In the genomic region with DNA sequence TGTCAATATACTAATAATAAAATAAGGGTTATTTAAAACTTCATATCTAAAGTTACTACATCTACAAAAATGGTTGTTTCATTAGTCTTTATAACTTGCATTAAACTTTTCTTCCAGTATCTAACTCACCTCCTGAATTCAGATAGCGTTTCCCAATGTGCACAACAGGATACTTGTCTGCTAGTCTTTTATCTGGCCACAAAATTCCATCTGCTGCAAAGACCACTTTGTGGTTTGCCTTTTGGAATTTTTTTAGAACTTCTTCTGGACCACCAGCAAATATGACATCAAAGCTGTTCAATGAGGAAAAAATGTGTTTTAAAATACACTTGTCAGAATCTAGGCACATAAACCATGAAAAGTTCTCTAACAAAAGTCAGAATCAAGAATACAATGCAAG, we compare ENCODE assay signal across 17 cellular contexts. TPM values are rescaled to one million over a fixed set of nuclear protein-coding genes. Genes with fewer than 3 reads are reported as not detected.
DNase-seq lines count a peak whose midpoint lies in the region; ATAC-seq, FAIRE-seq and TF ChIP-seq lines count a peak whose summit lies in the region.
"Had no signal": no experiment of that assay in that cellular context is flagged by ENCODE, and none has a peak within 500 bp of the region (broad histone marks: within the 10 kb centered on the region; RNA-seq: fewer than 3 reads in every experiment).

No MANE protein-coding gene starts in this region.

- H3K36me3 Mint-ChIP-seq in astrocyte (ENCODE audit: low read depth, unreplicated experiment) = peaks cover 35% of the 10 kb centered on the region

- TF ChIP-seq RAD21 in HepG2 (CRISPR knock-in tag; IDR thresholded peaks at IDR 0.05) = no peak

- H3K36me3 ChIP-seq in HepG2 (replicated peaks in 1 of 2; ENCODE audit: control insufficient read depth in 1 of 2, insufficient read depth in 2 of 2, low read length in 2 of 2) (peaks cover 6 to 33% of the 10 kb centered on the region in 2 experiments), right lobe of liver (no peaks in the 10 kb centered on the region), astrocyte (ENCODE audit: insufficient read depth, low read length) (peaks cover 18% of the 10 kb centered on the region)
- H3K36me3 ChIP-seq: BLaER1, HAP-1 had no signal

- TF ChIP-seq POLR2A in HepG2 (IDR thresholded peaks at IDR 0.05; ENCODE audit: insufficient read depth in 1 of 2, low read depth in 2 of 2, low read length in 2 of 2) (no peak), right lobe of liver (IDR thresholded peaks at IDR 0.05) (no peak), lower leg skin (IDR thresholded peaks at IDR 0.05) (no peak)

- H3K4me3 ChIP-seq in HepG2 (replicated peaks in 1 of 3; ENCODE audit: insufficient read depth in 1 of 3, low read depth in 2 of 3, low read length in 3 of 3) = no peak overlapping the region
- no peak overlapping the region for H3K4me3 ChIP-seq in right lobe of liver
- H3K4me3 ChIP-seq in astrocyte (ENCODE audit: insufficient read depth, low read depth, low read length) = no peak overlapping the region
- H3K4me3 ChIP-seq in choroid plexus epithelial cell (ENCODE audit: low read depth, low read length) = no peak overlapping the region
- no peak overlapping the region for H3K4me3 ChIP-seq in lower leg skin (ENCODE audit: low read depth, poor library complexity, severe bottlenecking)
- H3K4me3 ChIP-seq: BLaER1, HAP-1 had no signal

- CTCF ChIA-PET in HepG2 (lab: Yijun Ruan, JAX; ENCODE audit: low intra/inter-chr PET ratio, low total read pairs) = no interaction called here

- POLR2A ChIA-PET in HepG2 (lab: Yijun Ruan, JAX) = interaction anchor here (1.5 kb wide), 1 partner anchor 51 kb away, joined by 3 read pairs; a partner anchor contains a TSS

- peak; percentile 35 for DNase-seq in HepG2 (ENCODE audit: low spot score)
- no peak for DNase-seq in right lobe of liver
- peak; percentile 79 for DNase-seq in astrocyte (ENCODE audit: low read depth)
- DNase-seq in choroid plexus epithelial cell (ENCODE audit: low read depth) = peak; percentile 61
- no peak for DNase-seq in NCI-H146 treated with DMSO at 0.1 percent for 48 hours (lab: John Stamatoyannopoulos, UW; ENCODE audit: unreplicated experiment)
- no peak for DNase-seq in lower leg skin (ENCODE audit: low spot score in 2 of 2)
- DNase-seq: 8988T; AML-193; Caco-2; CD8-positive, alpha-beta memory T cell; DMS53; IMR-90 had no signal

- H3K27me3 ChIP-seq in HepG2 (ENCODE audit: control insufficient read depth in 1 of 2, insufficient read depth in 2 of 2, low read length in 2 of 2) (no peaks in the 10 kb centered on the region), right lobe of liver (no peaks in the 10 kb centered on the region), astrocyte (ENCODE audit: insufficient read depth, low read length) (no peaks in the 10 kb centered on the region)
- H3K27me3 ChIP-seq: BLaER1 had no signal

- H3K9ac ChIP-seq in HepG2 (ENCODE audit: insufficient read depth, low read depth, low read length) (no peak overlapping the region), astrocyte (ENCODE audit: low read length) (no peak overlapping the region)
- H3K9ac ChIP-seq: BLaER1 had no signal

- H3K79me2 ChIP-seq in HepG2 (ENCODE audit: insufficient read depth, low read length) = peaks cover 9% of the 10 kb centered on the region
- H3K79me2 ChIP-seq in astrocyte (ENCODE audit: insufficient read depth, low read length) = peaks cover 3% of the 10 kb centered on the region

- peaks cover 5% of the 10 kb centered on the region for H3K4me1 Mint-ChIP-seq in astrocyte (ENCODE audit: low read depth, unreplicated experiment)
- H3K4me1 Mint-ChIP-seq: CD8-positive, alpha-beta memory T cell had no signal

- H4K20me1 ChIP-seq in HepG2 (ENCODE audit: insufficient read depth, low read length) = peaks cover 5% of the 10 kb centered on the region; the same call in 1 of the 2 replicates
- H4K20me1 ChIP-seq in astrocyte (ENCODE audit: insufficient read depth, low read length) = peaks cover 14% of the 10 kb centered on the region
- H4K20me1 ChIP-seq: BLaER1 had no signal

- intact Hi-C loops in HepG2 (cut with micrococcal nuclease; ENCODE audit: unreplicated experiment) (loop anchor here (1.0 kb wide), 1 partner anchor 49 kb away; no protein-coding TSS in a partner anchor), right lobe of liver (cut with DNase I) (no loop called here), lower leg skin (cut with DNase I; ENCODE audit: low total_unique reads) (no loop called here)

- FAIRE-seq in HepG2 (lab: Jason Lieb, UNC) (no peak), astrocyte (lab: Jason Lieb, UNC) (no peak)
- FAIRE-seq: GM12891, H1 had no signal

- H3K27ac Mint-ChIP-seq in astrocyte (ENCODE audit: unreplicated experiment) = peak overlapping the region; percentile 4
- H3K27ac Mint-ChIP-seq: CD8-positive, alpha-beta memory T cell had no signal

- no peak overlapping the region for H3K4me3 Mint-ChIP-seq in astrocyte (ENCODE audit: unreplicated experiment)
- H3K4me3 Mint-ChIP-seq: CD8-positive, alpha-beta memory T cell had no signal

- no peak for ATAC-seq in HepG2
- ATAC-seq in right lobe of liver = no peak
- ATAC-seq in HG03439 (IDR thresholded peaks at IDR 0.05; ENCODE audit: unreplicated experiment) = no peak

- TF ChIP-seq CTCF in HepG2 (CRISPR knock-in tag; IDR thresholded peaks at IDR 0.05) = no peak
- TF ChIP-seq CTCF in right lobe of liver (IDR thresholded peaks at IDR 0.05) = no peak
- no peak for TF ChIP-seq CTCF in astrocyte (IDR thresholded peaks at IDR 0.05; ENCODE audit: insufficient read depth, low read depth, low read length)
- TF ChIP-seq CTCF in choroid plexus epithelial cell (conservative IDR thresholded peaks at IDR 0.05; ENCODE audit: low read depth, low read length) = no peak
- TF ChIP-seq CTCF in lower leg skin (IDR thresholded peaks at IDR 0.05) = no peak

- peaks cover 9% of the 10 kb centered on the region for H3K9me3 Mint-ChIP-seq in astrocyte (ENCODE audit: unreplicated experiment)

- H3K27ac ChIP-seq in HepG2 (ENCODE audit: extremely low read length, insufficient read depth, low read length) (no peak overlapping the region), right lobe of liver (no peak overlapping the region), astrocyte (ENCODE audit: low read depth, low read length) (no peak overlapping the region)
- H3K27ac ChIP-seq: BLaER1 had no signal

- 85% methylated on average over 1 of the region's 1 CpG for WGBS in HepG2 (ENCODE audit: low lambda C conversion rate)
- 79% methylated on average over 1 of the region's 1 CpG for WGBS in right lobe of liver (ENCODE audit: insufficient coverage, low coverage, low lambda C conversion rate, missing lambda C conversion rate)
- 89 to 95% methylated on average over 1 of the region's 1 CpG for WGBS in lower leg skin, 2 donors

- in situ Hi-C loops in HepG2 (cut with HindIII; ENCODE audit: extremely low pct_ligation_motif_present, low pct_unique_long_range_greater_than_20kb) = no loop called here

- TF ChIP-seq EP300 in HepG2 (IDR thresholded peaks at IDR 0.05; ENCODE audit: low read depth in 2 of 2, low read length in 2 of 2) (no peak), HepG2 (CRISPR knock-in tag; IDR thresholded peaks at IDR 0.05; ENCODE audit: borderline replicate concordance) (no peak)

- H3K4me2 ChIP-seq in HepG2 (ENCODE audit: low read depth, low read length) = no peak overlapping the region
- H3K4me2 ChIP-seq in astrocyte (ENCODE audit: low read length) = no peak overlapping the region
- H3K4me2 ChIP-seq: BLaER1 had no signal

- H3K9me3 ChIP-seq in HepG2 (ENCODE audit: low read length) (no peaks in the 10 kb centered on the region), right lobe of liver (no peaks in the 10 kb centered on the region), astrocyte (ENCODE audit: insufficient read depth, low read depth, low read length) (no peaks in the 10 kb centered on the region)
- H3K9me3 ChIP-seq: HAP-1 had no signal

- no TSS peak for BruUV-seq in HepG2 (replicated peaks; lab: Mats Ljungman, UMichigan)

- H3K27me3 Mint-ChIP-seq in astrocyte (ENCODE audit: low read depth, unreplicated experiment) = no peaks in the 10 kb centered on the region
- H3K27me3 Mint-ChIP-seq: CD8-positive, alpha-beta memory T cell had no signal

- H3K4me1 ChIP-seq in HepG2 (ENCODE audit: insufficient read depth, low read length) (peaks cover 52% of the 10 kb centered on the region), right lobe of liver (peaks cover 0 to 6% (median 2%) of the 10 kb centered on the region in 4 donors), astrocyte (ENCODE audit: insufficient read depth, low read length) (peaks cover 3% of the 10 kb centered on the region)
- H3K4me1 ChIP-seq: BLaER1, Caco-2, HAP-1 had no signal

- no peak overlapping the region for H2AFZ ChIP-seq in HepG2 (ENCODE audit: low read length)
- H2AFZ ChIP-seq in astrocyte (ENCODE audit: low read depth, low read length) = no peak overlapping the region

TF ChIP-seq in HepG2, 621 proteins besides CTCF, POLR2A, EP300 and RAD21 (continues in another document):
- TF ChIP-seq POLR2G (IDR thresholded peaks at IDR 0.05; ENCODE audit: low read depth, low read length) = no peak

RNA-seq across cellular contexts. Expression of a gene that starts 50.8 kb away (rescaled TPM):
- total RNA-seq in HepG2 (2016; rRNA removed; fragmentation: Illumina TruSeq; extraction: Trizol) = 65.4 and 107 TPM in 2 replicates
- total RNA-seq in HepG2 (2016; cell fraction: cytosol; rRNA removed; fragmentation: Illumina TruSeq; extraction: Trizol; ENCODE audit: low read depth) = 55.1 and 56.4 TPM in 2 replicates
- total RNA-seq in HepG2 (2016; cell fraction: insoluble cytoplasmic fraction; rRNA removed; fragmentation: Illumina TruSeq; extraction: Trizol) = 58.2 and 109 TPM in 2 replicates
- 31.2 and 40.2 TPM in 2 replicates for total RNA-seq in HepG2 (2016; cell fraction: membrane; rRNA removed; fragmentation: Illumina TruSeq; extraction: Trizol)
- total RNA-seq in HepG2 (2016; cell fraction: nucleus; rRNA removed; fragmentation: Illumina TruSeq; extraction: Trizol) = 140 and 154 TPM in 2 replicates
- 117 and 161 TPM in 2 replicates for polyA plus RNA-seq in HepG2 (2011; rRNA removed)
- 48.7 and 83.1 TPM in 2 replicates for polyA plus RNA-seq in HepG2 (2011; cell fraction: cytosol; rRNA removed)
- polyA plus RNA-seq in HepG2 (2011; cell fraction: nucleus; rRNA removed) = 63.2 and 66.3 TPM in 2 replicates
- polyA plus RNA-seq in HepG2 (2012) = 380 and 471 TPM in 2 replicates
- polyA plus RNA-seq in HepG2 (2016; cell fraction: cytosol; fragmentation: Illumina TruSeq; extraction: Trizol; ENCODE audit: low read depth) = 4.4 and 5.3 TPM in 2 replicates
- 50.2 and 53.0 TPM in 2 replicates for polyA plus RNA-seq in HepG2 (2016; cell fraction: insoluble cytoplasmic fraction; fragmentation: Illumina TruSeq; extraction: Trizol; ENCODE audit: low read depth)
- polyA plus RNA-seq in HepG2 (2016; cell fraction: membrane; fragmentation: Illumina TruSeq; extraction: Trizol; ENCODE audit: low read depth) = 12.8 and 17.0 TPM in 2 replicates
- polyA plus RNA-seq in HepG2 (2016; cell fraction: nucleus; fragmentation: Illumina TruSeq; extraction: Trizol; ENCODE audit: insufficient read depth, low read depth) = 140 and 144 TPM in 2 replicates
- 4.7 and 59.2 TPM in 2 replicates for polyA minus RNA-seq in HepG2 (2011; rRNA and poly(A)+ RNA removed; ENCODE audit: low replicate concordance)
- 147 and 173 TPM in 2 replicates for polyA minus RNA-seq in HepG2 (2011; cell fraction: cytosol; rRNA and poly(A)+ RNA removed)
- polyA minus RNA-seq in HepG2 (2011; cell fraction: nucleus; rRNA and poly(A)+ RNA removed) = 370 and 469 TPM in 2 replicates
- 100 to 1,000 TPM in 1 of 6 experiments, 10 to 100 TPM in 5; 22.7 to 196 (median 57.6) TPM for total RNA-seq in right lobe of liver
- 117 and 151 TPM in 2 replicates for total RNA-seq in astrocyte
- total RNA-seq in lower leg skin = 10 to 100 TPM in 2 of 4 donors, 1 to 10 TPM in 2; 4.4 to 11.6 (median 10.1) TPM
- polyA plus RNA-seq: CD8-positive, alpha-beta memory T cell had no signal

Comparison
In these comparisons a context has a peak if more than half of its experiments do, and no peak if none do; other contexts are left out.
1. DNase-seq: peak in HepG2 (single experiment), astrocyte (single experiment) and choroid plexus epithelial cell (single experiment); none in right lobe of liver (0 of 3), NCI-H146 treated with DMSO at 0.1 percent for 48 hours (single experiment) and lower leg skin (0 of 2).